Comparison of ENCODE assay signal across 2 cellular contexts in genomic region chr11:130865772-130866114, GRCh38.
TF ChIP-seq lines count a peak whose summit lies in the region.

No MANE protein-coding gene starts in this region.

TF ChIP-seq in IMR-90, 13 proteins besides CTCF, POLR2A, EP300 and RAD21:
- TF ChIP-seq MAFK (IDR thresholded peaks at IDR 0.05; ENCODE audit: low read depth, low read length) (no peak), CEBPB (IDR thresholded peaks at IDR 0.05; ENCODE audit: low read depth, low read length) (no peak), BHLHE40 (IDR thresholded peaks at IDR 0.05; ENCODE audit: low read depth, low read length) (no peak), MXI1 (IDR thresholded peaks at IDR 0.05; ENCODE audit: borderline replicate concordance, low read depth, low read length) (no peak), CHD1 (IDR thresholded peaks at IDR 0.05; ENCODE audit: low read depth, low read length) (no peak), NFE2L2 (IDR thresholded peaks at IDR 0.05; ENCODE audit: low read depth, low read length) (no peak), FOS (IDR thresholded peaks at IDR 0.05; ENCODE audit: low read depth, low read length) (no peak), RFX5 (IDR thresholded peaks at IDR 0.05; ENCODE audit: low read depth, low read length) (no peak), SMC3 (IDR thresholded peaks at IDR 0.05; ENCODE audit: low read depth, low read length) (no peak), RCOR1 (IDR thresholded peaks at IDR 0.05; ENCODE audit: insufficient replicate concordance, low read length) (no peak), MAZ (IDR thresholded peaks at IDR 0.05; ENCODE audit: borderline replicate concordance, low read depth, low read length) (no peak)
- TF ChIP-seq, protein P1, sequence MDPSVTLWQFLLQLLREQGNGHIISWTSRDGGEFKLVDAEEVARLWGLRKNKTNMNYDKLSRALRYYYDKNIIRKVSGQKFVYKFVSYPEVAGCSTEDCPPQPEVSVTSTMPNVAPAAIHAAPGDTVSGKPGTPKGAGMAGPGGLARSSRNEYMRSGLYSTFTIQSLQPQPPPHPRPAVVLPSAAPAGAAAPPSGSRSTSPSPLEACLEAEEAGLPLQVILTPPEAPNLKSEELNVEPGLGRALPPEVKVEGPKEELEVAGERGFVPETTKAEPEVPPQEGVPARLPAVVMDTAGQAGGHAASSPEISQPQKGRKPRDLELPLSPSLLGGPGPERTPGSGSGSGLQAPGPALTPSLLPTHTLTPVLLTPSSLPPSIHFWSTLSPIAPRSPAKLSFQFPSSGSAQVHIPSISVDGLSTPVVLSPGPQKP (IDR thresholded peaks at IDR 0.05; ENCODE audit: borderline replicate concordance, low read depth, low read length) = no peak
- TF ChIP-seq, protein P2, sequence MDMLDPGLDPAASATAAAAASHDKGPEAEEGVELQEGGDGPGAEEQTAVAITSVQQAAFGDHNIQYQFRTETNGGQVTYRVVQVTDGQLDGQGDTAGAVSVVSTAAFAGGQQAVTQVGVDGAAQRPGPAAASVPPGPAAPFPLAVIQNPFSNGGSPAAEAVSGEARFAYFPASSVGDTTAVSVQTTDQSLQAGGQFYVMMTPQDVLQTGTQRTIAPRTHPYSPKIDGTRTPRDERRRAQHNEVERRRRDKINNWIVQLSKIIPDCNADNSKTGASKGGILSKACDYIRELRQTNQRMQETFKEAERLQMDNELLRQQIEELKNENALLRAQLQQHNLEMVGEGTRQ (IDR thresholded peaks at IDR 0.05; ENCODE audit: low read depth, low read length) = no peak

TF ChIP-seq in HepG2, 621 proteins besides CTCF, POLR2A, EP300 and RAD21 (continues in another document):
- TF ChIP-seq ZNF703 (CRISPR knock-in tag; IDR thresholded peaks at IDR 0.05; ENCODE audit: borderline replicate concordance) (no peak), ZNF224 (CRISPR knock-in tag; IDR thresholded peaks at IDR 0.05) (no peak), ZC3H4 (CRISPR knock-in tag; IDR thresholded peaks at IDR 0.05; ENCODE audit: borderline replicate concordance) (no peak), FOXK1 (CRISPR knock-in tag; IDR thresholded peaks at IDR 0.05; ENCODE audit: borderline replicate concordance, low read depth) (no peak), RFX1 (IDR thresholded peaks at IDR 0.05) (no peak), ZNF407 (CRISPR knock-in tag; IDR thresholded peaks at IDR 0.05; ENCODE audit: not compliant biosample characterization) (no peak), ZNF136 (CRISPR knock-in tag; IDR thresholded peaks at IDR 0.05; ENCODE audit: low read depth) (no peak), HOXA3 (CRISPR knock-in tag; IDR thresholded peaks at IDR 0.05) (peak; percentile 31; the same call in 1 of the 2 replicates), ZSCAN5A (CRISPR knock-in tag; IDR thresholded peaks at IDR 0.05; ENCODE audit: borderline replicate concordance) (no peak), KLF6 (CRISPR knock-in tag; IDR thresholded peaks at IDR 0.05) (no peak), MIXL1 (CRISPR knock-in tag; IDR thresholded peaks at IDR 0.05) (peak; percentile 16; the same call in 1 of the 2 replicates), EED (CRISPR knock-in tag; IDR thresholded peaks at IDR 0.05) (no peak), GATAD2A (CRISPR knock-in tag; IDR thresholded peaks at IDR 0.05) (peak; percentile 51; the same call in 1 of the 2 replicates), NR2F1 (CRISPR knock-in tag; IDR thresholded peaks at IDR 0.05) (0 out of 4 replicates have a peak, but pooled peaks of 1 of the 2 experiments have one; percentile 19), ASH2L (IDR thresholded peaks at IDR 0.05; ENCODE audit: insufficient read length, low read depth, low read length) (peak; percentile 79), YEATS4 (CRISPR knock-in tag; IDR thresholded peaks at IDR 0.05; ENCODE audit: borderline replicate concordance) (0 out of 2 replicates have a peak, but pooled peaks have one; percentile 10), ZFP1 (CRISPR knock-in tag; IDR thresholded peaks at IDR 0.05) (no peak), NR2F2 (IDR thresholded peaks at IDR 0.05; ENCODE audit: borderline replicate concordance, low read depth) (peak; percentile 24; the same call in 1 of the 2 replicates), CSRNP2 (CRISPR knock-in tag; conservative IDR thresholded peaks at IDR 0.05; ENCODE audit: low read depth) (no peak), ZNF331 (CRISPR knock-in tag; IDR thresholded peaks at IDR 0.05) (peak; percentile 36; the same call in 1 of the 2 replicates), HMGA1 (CRISPR knock-in tag; conservative IDR thresholded peaks at IDR 0.05) (no peak), ZBTB7A (CRISPR knock-in tag; IDR thresholded peaks at IDR 0.05) (0 out of 2 replicates have a peak, but pooled peaks have one; percentile 27), ZMYM2 (CRISPR knock-in tag; IDR thresholded peaks at IDR 0.05) (0 out of 2 replicates have a peak, but pooled peaks have one; percentile 26), HDAC1 (CRISPR knock-in tag; IDR thresholded peaks at IDR 0.05) (no peak), ZFX (CRISPR knock-in tag; IDR thresholded peaks at IDR 0.05; ENCODE audit: low read depth) (peak; percentile 77), NR3C1 (CRISPR knock-in tag; IDR thresholded peaks at IDR 0.05) (no peak), CHD4 (IDR thresholded peaks at IDR 0.05; ENCODE audit: borderline replicate concordance, low read length) (no peak), ZNF280B (CRISPR knock-in tag; IDR thresholded peaks at IDR 0.05; ENCODE audit: borderline replicate concordance) (no peak), ZNF350 (CRISPR knock-in tag; IDR thresholded peaks at IDR 0.05; ENCODE audit: borderline replicate concordance, low read depth) (peak; percentile 30; the same call in 1 of the 2 replicates), MED13 (CRISPR knock-in tag; IDR thresholded peaks at IDR 0.05) (no peak), RXRA (CRISPR knock-in tag; IDR thresholded peaks at IDR 0.05) (0 out of 2 replicates have a peak, but pooled peaks have one; percentile 14)
- TF ChIP-seq, protein P3, sequence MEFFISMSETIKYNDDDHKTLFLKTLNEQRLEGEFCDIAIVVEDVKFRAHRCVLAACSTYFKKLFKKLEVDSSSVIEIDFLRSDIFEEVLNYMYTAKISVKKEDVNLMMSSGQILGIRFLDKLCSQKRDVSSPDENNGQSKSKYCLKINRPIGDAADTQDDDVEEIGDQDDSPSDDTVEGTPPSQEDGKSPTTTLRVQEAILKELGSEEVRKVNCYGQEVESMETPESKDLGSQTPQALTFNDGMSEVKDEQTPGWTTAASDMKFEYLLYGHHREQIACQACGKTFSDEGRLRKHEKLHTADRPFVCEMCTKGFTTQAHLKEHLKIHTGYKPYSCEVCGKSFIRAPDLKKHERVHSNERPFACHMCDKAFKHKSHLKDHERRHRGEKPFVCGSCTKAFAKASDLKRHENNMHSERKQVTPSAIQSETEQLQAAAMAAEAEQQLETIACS (CRISPR knock-in tag; IDR thresholded peaks at IDR 0.05) = no peak
- TF ChIP-seq, protein P4, sequence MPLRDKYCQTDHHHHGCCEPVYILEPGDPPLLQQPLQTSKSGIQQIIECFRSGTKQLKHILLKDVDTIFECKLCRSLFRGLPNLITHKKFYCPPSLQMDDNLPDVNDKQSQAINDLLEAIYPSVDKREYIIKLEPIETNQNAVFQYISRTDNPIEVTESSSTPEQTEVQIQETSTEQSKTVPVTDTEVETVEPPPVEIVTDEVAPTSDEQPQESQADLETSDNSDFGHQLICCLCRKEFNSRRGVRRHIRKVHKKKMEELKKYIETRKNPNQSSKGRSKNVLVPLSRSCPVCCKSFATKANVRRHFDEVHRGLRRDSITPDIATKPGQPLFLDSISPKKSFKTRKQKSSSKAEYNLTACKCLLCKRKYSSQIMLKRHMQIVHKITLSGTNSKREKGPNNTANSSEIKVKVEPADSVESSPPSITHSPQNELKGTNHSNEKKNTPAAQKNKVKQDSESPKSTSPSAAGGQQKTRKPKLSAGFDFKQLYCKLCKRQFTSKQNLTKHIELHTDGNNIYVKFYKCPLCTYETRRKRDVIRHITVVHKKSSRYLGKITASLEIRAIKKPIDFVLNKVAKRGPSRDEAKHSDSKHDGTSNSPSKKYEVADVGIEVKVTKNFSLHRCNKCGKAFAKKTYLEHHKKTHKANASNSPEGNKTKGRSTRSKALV (CRISPR knock-in tag; IDR thresholded peaks at IDR 0.05) = no peak
- TF ChIP-seq, protein P5, sequence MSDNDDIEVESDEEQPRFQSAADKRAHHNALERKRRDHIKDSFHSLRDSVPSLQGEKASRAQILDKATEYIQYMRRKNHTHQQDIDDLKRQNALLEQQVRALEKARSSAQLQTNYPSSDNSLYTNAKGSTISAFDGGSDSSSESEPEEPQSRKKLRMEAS (IDR thresholded peaks at IDR 0.05) = peak; percentile 78
- TF ChIP-seq, protein P6, sequence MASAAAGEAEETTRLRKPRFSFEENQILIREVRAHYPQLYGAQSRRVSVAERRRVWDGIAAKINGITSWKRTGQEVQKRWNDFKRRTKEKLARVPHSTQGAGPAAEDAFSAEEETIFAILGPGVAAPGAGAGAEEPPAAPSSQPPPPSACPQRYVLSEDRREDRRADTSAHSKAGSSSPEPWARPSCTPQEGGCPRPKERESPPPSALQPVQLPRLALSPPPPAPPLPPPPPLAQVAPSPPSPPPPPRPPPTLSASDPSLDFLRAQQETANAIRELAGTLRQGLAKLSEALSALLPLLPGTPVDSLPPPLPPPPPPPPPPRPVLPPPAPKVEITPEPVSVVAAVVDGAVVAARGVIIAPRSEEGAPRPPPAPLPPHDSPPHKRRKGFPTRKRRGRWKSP (CRISPR knock-in tag; IDR thresholded peaks at IDR 0.05) = no peak
